In the genomic region with DNA sequence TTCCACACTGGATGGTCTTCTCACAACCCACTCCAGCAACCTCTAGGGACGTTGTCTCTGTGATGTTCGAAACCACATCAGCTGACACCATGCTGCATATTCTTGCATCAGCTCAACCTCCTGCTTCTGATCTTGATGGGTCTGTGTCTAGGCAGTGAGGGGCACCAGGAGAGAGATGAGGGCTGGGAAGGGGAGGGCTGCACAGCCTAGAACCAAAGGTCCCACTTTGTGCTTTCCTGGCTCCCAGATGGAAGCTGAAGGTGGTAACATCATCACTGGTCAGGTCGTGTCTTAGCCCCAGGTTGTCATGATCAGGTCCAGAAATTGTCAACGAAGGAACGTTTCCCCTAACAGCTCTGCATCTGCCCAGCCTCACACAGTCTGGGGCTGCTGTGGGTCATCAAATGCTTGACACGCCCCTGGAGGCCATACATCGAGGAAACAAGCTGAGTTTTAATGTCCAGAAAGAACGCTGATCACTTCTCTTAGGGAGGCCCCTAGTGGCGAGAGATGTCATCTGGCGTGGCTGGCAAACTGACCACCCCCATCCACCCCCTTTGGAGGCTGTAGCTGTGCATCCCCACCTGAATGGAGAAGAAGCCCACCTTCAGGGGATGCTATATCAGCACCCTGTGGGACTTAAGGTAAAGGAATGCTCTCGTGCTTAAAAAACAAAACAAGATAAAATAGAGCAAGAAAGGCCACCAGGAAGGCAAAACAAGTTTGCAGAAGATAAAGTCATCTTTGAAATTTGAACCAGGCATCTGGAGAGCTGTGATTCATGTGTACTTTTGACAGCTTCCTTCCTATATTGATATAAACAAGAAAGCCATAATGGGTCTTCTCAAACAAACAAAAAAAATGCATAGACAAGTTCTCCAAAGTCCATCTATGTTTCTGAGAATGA, we compare ENCODE assay signal across 8 cellular contexts. TPM values are rescaled to one million over a fixed set of nuclear protein-coding genes. Genes with fewer than 3 reads are reported as not detected.
A peak's percentile ranks its signal among the peaks of the same experiment; 100 is the strongest.
DNase-seq lines count a peak whose midpoint lies in the region; ATAC-seq, FAIRE-seq and TF ChIP-seq lines count a peak whose summit lies in the region.

No MANE protein-coding gene starts in this region.

- intact Hi-C loops in stomach (cut with DNase I; ENCODE audit: low total_unique reads) = loop anchor here (10.0 kb wide), 1 partner anchor 134 kb away; no protein-coding TSS in a partner anchor

- ATAC-seq in GM21423 (IDR thresholded peaks at IDR 0.05; ENCODE audit: unreplicated experiment) = peak; percentile 84

- no peak overlapping the region for H3K4me2 ChIP-seq in keratinocyte (ENCODE audit: control insufficient read depth, extremely low read depth, insufficient read depth, low read depth, low read length)

- H3K9me3 Mint-ChIP-seq in brain = peaks cover 0 to 12% (median 7%) of the 10 kb centered on the region in 5 experiments

- 18 to 22% (median 21%) methylated on average over 10 to 11 of the region's 11 CpGs for WGBS in stomach, 5 donors

- TF ChIP-seq CTCF in brain (conservative IDR thresholded peaks at IDR 0.05) = peak; percentile 62 to 74
- TF ChIP-seq CTCF in keratinocyte (optimal IDR thresholded peaks at IDR 0.05 in 1 of 3, IDR thresholded peaks at IDR 0.05 in 1 of 3, conservative IDR thresholded peaks at IDR 0.05 in 1 of 3; ENCODE audit: extremely low read depth in 1 of 3, insufficient read depth in 2 of 3, low read length in 3 of 3) = peak; percentile 55 to 73 (median 69)
- TF ChIP-seq CTCF in stomach (IDR thresholded peaks at IDR 0.05) = peak in 5 of 7 experiments; percentile 38 to 84 (median 69)

- FAIRE-seq in HTR-8/SVneo (lab: Jason Lieb, UNC) = peak; percentile 98
- FAIRE-seq in RCC 7860 (lab: Jason Lieb, UNC) = no peak
- FAIRE-seq in keratinocyte (lab: Jason Lieb, UNC) = no peak

- H3K9ac ChIP-seq in keratinocyte (ENCODE audit: control insufficient read depth, extremely low read depth, insufficient read depth, low read length) = no peak overlapping the region

- H3K4me3 Mint-ChIP-seq in brain = no peak overlapping the region

- H3K4me1 Mint-ChIP-seq in brain = peaks cover 13% of the 10 kb centered on the region

- TF ChIP-seq POLR2A in stomach (IDR thresholded peaks at IDR 0.05) = no peak

- no peak overlapping the region for H3K27ac ChIP-seq in keratinocyte (ENCODE audit: control insufficient read depth, insufficient read depth, low read length)
- H3K27ac ChIP-seq in stomach = no peak overlapping the region

- dilution Hi-C loops in keratinocyte (cut with MboI; ENCODE audit: extremely low pct_ligation_motif_present, low sequenced_read_pairs) = no loop called here

- DNase-seq in NCI-H2029 (lab: John Stamatoyannopoulos, UW) (peak; percentile 5), NCI-H2029 treated with DMSO at 0.1 percent for 48 hours (lab: John Stamatoyannopoulos, UW) (no peak), HTR-8/SVneo (ENCODE audit: insufficient read length, low spot score) (peak; percentile 95), RCC 7860 (ENCODE audit: low spot score) (peak; percentile 51), keratinocyte (ENCODE audit: low read depth, low spot score) (no peak), stomach (peak; percentile 60)

- no peaks in the 10 kb centered on the region for H4K20me1 ChIP-seq in keratinocyte (ENCODE audit: control insufficient read depth, extremely low read depth, insufficient read depth, low read length)

- no peaks in the 10 kb centered on the region for H3K27me3 ChIP-seq in keratinocyte (ENCODE audit: control insufficient read depth, extremely low read depth, insufficient read depth, low read length)
- no peaks in the 10 kb centered on the region for H3K27me3 ChIP-seq in stomach

- H3K4me1 ChIP-seq in keratinocyte (ENCODE audit: control insufficient read depth, extremely low read depth, insufficient read depth, low read length) (no peaks in the 10 kb centered on the region), stomach (peaks cover 5 to 14% (median 7%) of the 10 kb centered on the region in 4 donors)

- H3K9me3 ChIP-seq in keratinocyte (ENCODE audit: control insufficient read depth, low read depth, low read length) (no peaks in the 10 kb centered on the region), stomach (peaks cover 0 to 8% (median 8%) of the 10 kb centered on the region in 4 donors)

- H3K4me3 ChIP-seq in keratinocyte (ENCODE audit: control insufficient read depth in 2 of 3, extremely low read depth in 1 of 3, insufficient read depth in 2 of 3, low read depth in 1 of 3, low read length in 3 of 3) (no peak overlapping the region), stomach (no peak overlapping the region)

- peak overlapping the region in 3 of 5 experiments; percentile 11 to 49 (median 38) for H3K27ac Mint-ChIP-seq in brain

- no peak overlapping the region for H2AFZ ChIP-seq in keratinocyte (ENCODE audit: control insufficient read depth, low read length)

- no peaks in the 10 kb centered on the region for H3K79me2 ChIP-seq in keratinocyte (ENCODE audit: control insufficient read depth, insufficient read depth, low read length)

- H3K36me3 Mint-ChIP-seq in brain = peaks cover 26% of the 10 kb centered on the region

- TF ChIP-seq EP300 in stomach (IDR thresholded peaks at IDR 0.05) = no peak

- H3K36me3 ChIP-seq in keratinocyte (ENCODE audit: control insufficient read depth in 2 of 2, extremely low read depth in 1 of 2, insufficient read depth in 2 of 2, low read length in 2 of 2) (no peaks in the 10 kb centered on the region), stomach (peaks cover 0 to 11% (median 4%) of the 10 kb centered on the region in 4 donors)

- no peaks in the 10 kb centered on the region for H3K9me1 ChIP-seq in keratinocyte (ENCODE audit: control insufficient read depth, extremely low read depth, insufficient read depth, low read length)

- H3K27me3 Mint-ChIP-seq in brain = no peaks in the 10 kb centered on the region

RNA-seq across cellular contexts. Expression of a gene that starts 58.3 kb away (rescaled TPM):
- polyA plus RNA-seq in brain (ENCODE audit: insufficient read depth, low read depth, low replicate concordance) (6.4 TPM), keratinocyte (49.4 to 70.8 TPM (median 62.3 TPM) in 3 replicates), stomach (10 to 100 TPM; 20.3 to 49.7 (median 35.3) TPM)
- 33.8 TPM for polyA plus RNA-seq in keratinocyte (2011; ENCODE audit: low read depth)
- polyA plus RNA-seq in keratinocyte (2011; cell fraction: cytosol; rRNA removed) = 70.0 and 96.5 TPM in 2 replicates
- polyA plus RNA-seq in keratinocyte (2011; cell fraction: nucleus; rRNA removed) = 56.3 and 58.3 TPM in 2 replicates
- 40.6 and 53.5 TPM in 2 replicates for polyA plus RNA-seq in keratinocyte (2012; ENCODE audit: low replicate concordance)
- polyA minus RNA-seq in keratinocyte = 45.2 to 76.6 TPM (median 65.1 TPM) in 3 replicates
- 67.3 TPM for polyA minus RNA-seq in keratinocyte (2011; cell fraction: cytosol; rRNA and poly(A)+ RNA removed)
- polyA minus RNA-seq in keratinocyte (2011; cell fraction: nucleus; rRNA and poly(A)+ RNA removed) = 30.0 and 44.5 TPM in 2 replicates
- 10 to 100 TPM in 4 of 5 donors, 1 to 10 TPM in 1; 8.2 to 99.1 (median 76.3) TPM for total RNA-seq in stomach

Comparison
In these comparisons a context has a peak if more than half of its experiments do, and no peak if none do; other contexts are left out.
1. DNase-seq: peak in NCI-H2029 (single experiment), HTR-8/SVneo (single experiment), RCC 7860 (single experiment) and stomach (single experiment); none in NCI-H2029 treated with DMSO at 0.1 percent for 48 hours (single experiment) and keratinocyte (single experiment).
2. Peak in every context shown above with its lines, with median percentiles within 50 percentile points of each other: CTCF ChIP-seq.